Comparison of ENCODE assay signal across 8 cellular contexts in the genomic region with DNA sequence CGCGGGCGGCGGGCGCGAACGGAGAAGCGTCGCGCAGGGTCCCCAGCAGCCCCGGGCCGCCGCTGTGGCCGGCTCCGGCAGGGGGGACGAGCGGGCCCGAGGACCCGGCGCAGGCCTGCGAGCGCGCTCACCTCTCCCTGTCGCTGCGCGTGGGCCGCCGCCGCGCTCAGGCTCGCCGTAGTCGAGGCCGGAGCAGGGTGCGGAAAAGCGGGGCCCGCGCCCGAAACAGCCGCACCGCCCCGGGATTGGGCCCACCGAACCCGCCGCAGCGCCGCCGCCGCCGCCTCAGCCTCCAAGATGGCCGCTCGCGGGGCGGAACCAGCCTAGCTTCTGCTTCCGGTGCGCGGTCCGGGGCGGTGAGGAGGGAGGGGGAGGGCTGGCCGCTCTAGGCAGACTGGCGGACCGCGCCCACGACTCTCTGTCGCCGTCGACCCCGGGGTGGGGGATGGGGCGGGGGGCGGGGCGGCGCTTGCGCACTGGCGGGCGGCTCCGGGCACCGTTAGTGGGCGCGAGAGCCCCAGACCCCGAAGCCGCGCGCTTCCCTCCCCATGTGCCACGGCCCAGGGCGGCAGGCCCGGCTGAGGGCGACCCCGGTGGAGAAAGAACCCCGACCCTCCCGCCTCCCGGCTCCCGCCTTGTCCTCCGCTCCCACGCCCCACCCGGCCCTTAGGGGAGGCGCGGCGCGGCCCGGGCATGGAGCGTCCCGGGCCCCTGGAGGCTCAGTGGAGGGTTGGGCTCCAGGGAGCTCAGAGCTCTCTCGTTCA. TPM values are rescaled to one million over a fixed set of nuclear protein-coding genes. Genes with fewer than 3 reads are reported as not detected.
A peak's percentile ranks its signal among the peaks of the same experiment; 100 is the strongest.
DNase-seq lines count a peak whose midpoint lies in the region; ATAC-seq and TF ChIP-seq lines count a peak whose summit lies in the region.

Gene UBE2J2, minus strand, starts transcription at position 320 of the 764 bp plus-strand sequence. CDS start 5,862 bp downstream, outside the sequence.

- peak in 3 of 4 experiments; percentile 8 to 28 (median 20) for TF ChIP-seq CTCF in uterus (IDR thresholded peaks at IDR 0.05)

- no peaks in the 10 kb centered on the region for H3K9me3 ChIP-seq in right cardiac atrium (ENCODE audit: control insufficient read depth, low read length)
- H3K9me3 ChIP-seq in uterus, result no peaks in the 10 kb centered on the region

- DNase-seq in NCI-H1694 (lab: John Stamatoyannopoulos, UW), result peak; percentile 28
- peak; percentile 50 to 95 (median 90) for DNase-seq in anterior cingulate cortex (lab: John Stamatoyannopoulos, UW)
- peak; percentile 96 to 98 (median 98) for DNase-seq in right cardiac atrium
- DNase-seq in putamen (ENCODE audit: low spot score), result peak; percentile 92
- peak; percentile 91 to 95 for DNase-seq in uterus

- peak; percentile 81 for TF ChIP-seq POLR2A in GM10847 (IDR thresholded peaks at IDR 0.05; ENCODE audit: extremely low read depth, insufficient read length)
- peak in 1 of 2 donors; percentile 78 for TF ChIP-seq POLR2A in uterus (IDR thresholded peaks at IDR 0.05)

- H3K4me1 ChIP-seq in right cardiac atrium (ENCODE audit: control insufficient read depth, insufficient read depth, low read length) (peaks cover 19% of the 10 kb centered on the region), uterus (peaks cover 12 to 22% of the 10 kb centered on the region in 2 donors)

- H3K4me3 ChIP-seq in right cardiac atrium (ENCODE audit: low read length) (peak within 1 kb of the TSS; percentile 80), uterus (peak within 1 kb of the TSS; percentile 93 to 94)

- H3K27ac ChIP-seq in right cardiac atrium (ENCODE audit: low read length) (peak within 1 kb of the TSS; percentile 76), uterus (peak within 1 kb of the TSS; percentile 84 to 92)

- intact Hi-C loops in T-helper 2 cell treated with Interferon-gamma antibody and Interleukin-4, amounts not matched to agents 100 ng/mL and 5 ng/mL, for 36 hours (cut with micrococcal nuclease), result loop anchor here (1.0 to 2.0 kb wide), 3 partner anchors 35 to 157 kb away; partner anchors contain the start of genes B3GALT6, C1orf159, PUSL1 and SDF4
- intact Hi-C loops in right cardiac atrium (cut with DNase I) (no loop called here), uterus (cut with DNase I; ENCODE audit: low total_unique reads) (no loop called here)

- H3K36me3 ChIP-seq in uterus, result no peaks in the 10 kb centered on the region

- ATAC-seq in HG02759 (IDR thresholded peaks at IDR 0.05; ENCODE audit: unreplicated experiment), result peak; percentile 84
- peak; percentile 97 for ATAC-seq in right cardiac atrium

- H3K27me3 ChIP-seq in right cardiac atrium (ENCODE audit: control insufficient read depth, insufficient read depth) (no peaks in the 10 kb centered on the region), uterus (no peaks in the 10 kb centered on the region)

- under 1% methylated on average over 103 of the region's 103 CpGs for WGBS in right cardiac atrium

RNA-seq across cellular contexts. Expression of gene UBE2J2, which starts in this region (rescaled TPM):
- total RNA-seq in T-helper 2 cell treated with Interferon-gamma antibody and Interleukin-4, amounts not matched to agents 100 ng/mL and 5 ng/mL, for 36 hours, result 76.0 and 80.4 TPM in 2 replicates
- total RNA-seq in right cardiac atrium, result 10 to 100 TPM; 34.9 to 41.2 (median 37.1) TPM
- 38.4 TPM for polyA plus RNA-seq in right cardiac atrium
- total RNA-seq in uterus, result 10 to 100 TPM in 3 of 4 donors, 1 to 10 TPM in 1; 9.5 to 66.1 (median 49.8) TPM

Comparison
In these comparisons a context has a peak if more than half of its experiments do, and no peak if none do; other contexts are left out.
1. Peak in every context shown above with its lines: DNase-seq, ATAC-seq, H3K4me3 ChIP-seq and H3K27ac ChIP-seq.
2. DNase-seq: peak in every context shown above with its lines; median percentile 98 in right cardiac atrium; 93 in uterus; 92 in putamen; 90 in anterior cingulate cortex; 28 in NCI-H1694.